In genomic region chr11:67282876-67283371, GRCh38 we compare ENCODE assay signal across 14 cellular contexts. TPM values are rescaled to one million over a fixed set of nuclear protein-coding genes. Genes with fewer than 3 reads are reported as not detected.
A peak's percentile ranks its signal among the peaks of the same experiment; 100 is the strongest.
DNase-seq lines count a peak whose midpoint lies in the region; ATAC-seq and TF ChIP-seq lines count a peak whose summit lies in the region.
"Had no signal": no experiment of that assay in that cellular context is flagged by ENCODE, and none has a peak within 500 bp of the region (broad histone marks: within the 10 kb centered on the region; RNA-seq: fewer than 3 reads in every experiment).

No MANE protein-coding gene starts in this region.

- TF ChIP-seq CTCF in activated B cell treated with CpG ODN at 0.5 μM for 24 hours (IDR thresholded peaks at IDR 0.05), result no peak
- TF ChIP-seq CTCF in left ventricle myocardium inferior (IDR thresholded peaks at IDR 0.05; ENCODE audit: borderline replicate concordance), result no peak

- H3K9me3 Mint-ChIP-seq in activated CD4-positive, alpha-beta T cell treated with anti-CD3 and anti-CD28 coated beads for 36 hours (ENCODE audit: low read depth), result no peaks in the 10 kb centered on the region
- no peaks in the 10 kb centered on the region for H3K9me3 Mint-ChIP-seq in activated B cell treated with CpG ODN at 0.5 μM for 24 hours
- no peaks in the 10 kb centered on the region for H3K9me3 Mint-ChIP-seq in stimulated activated naive CD8-positive, alpha-beta T cell treated with anti-CD3 and anti-CD28 coated beads, Interleukin-15, amount 100 ng/mL, for 72 hours
- H3K9me3 Mint-ChIP-seq: GM23338, naive B cell had no signal

- no peak overlapping the region for H3K4me3 Mint-ChIP-seq in activated CD4-positive, alpha-beta T cell treated with anti-CD3 and anti-CD28 coated beads for 36 hours
- no peak overlapping the region for H3K4me3 Mint-ChIP-seq in activated B cell treated with CpG ODN at 0.5 μM for 24 hours
- no peak overlapping the region for H3K4me3 Mint-ChIP-seq in stimulated activated naive CD8-positive, alpha-beta T cell treated with anti-CD3 and anti-CD28 coated beads, Interleukin-15, amount 100 ng/mL, for 72 hours
- H3K4me3 Mint-ChIP-seq: GM23338 had no signal

- H3K36me3 ChIP-seq in left ventricle myocardium inferior, result peaks cover 87% of the 10 kb centered on the region

- H3K9me3 ChIP-seq in left ventricle myocardium inferior (replicated peaks), result no peaks in the 10 kb centered on the region

- no peak overlapping the region for H3K27ac Mint-ChIP-seq in activated CD4-positive, alpha-beta T cell treated with anti-CD3 and anti-CD28 coated beads for 36 hours
- H3K27ac Mint-ChIP-seq in activated B cell treated with CpG ODN at 0.5 μM for 24 hours, result peak overlapping the region; percentile 60
- H3K27ac Mint-ChIP-seq in stimulated activated naive CD8-positive, alpha-beta T cell treated with anti-CD3 and anti-CD28 coated beads, Interleukin-15, amount 100 ng/mL, for 72 hours, result no peak overlapping the region
- H3K27ac Mint-ChIP-seq: GM23338 had no signal

- CTCF ChIA-PET in activated CD4-positive, alpha-beta T cell treated with anti-CD3 and anti-CD28 coated beads for 36 hours (lab: Charles Lee), result interaction anchor here (0.6 to 1.5 kb wide), 4 partner anchors 11 to 202 kb away, joined by 3 to 4 read pairs (median 4); no protein-coding TSS in a partner anchor
- CTCF ChIA-PET in activated B cell treated with CpG ODN at 0.5 μM for 24 hours (lab: Charles Lee), result interaction anchor here (0.8 to 1.2 kb wide), 2 partner anchors 13 to 21 kb away, joined by 3 read pairs; no protein-coding TSS in a partner anchor

- intact Hi-C loops in activated CD4-positive, alpha-beta T cell treated with anti-CD3 and anti-CD28 coated beads for 36 hours (cut with DNase I, micrococcal nuclease), result no loop called here
- intact Hi-C loops in activated B cell treated with CpG ODN at 0.5 μM for 24 hours (cut with micrococcal nuclease) (no loop called here), left ventricle myocardium inferior (cut with micrococcal nuclease) (no loop called here)

- DNase-seq in activated CD4-positive, alpha-beta T cell treated with anti-CD3 and anti-CD28 coated beads for 36 hours, result peak; percentile 3
- DNase-seq in activated CD4-positive, alpha-beta T cell treated with anti-CD3 and anti-CD28 coated beads for 4 hours, result no peak
- DNase-seq in activated B cell treated with CpG ODN at 0.5 μM for 24 hours (no peak), left ventricle myocardium inferior (peak; percentile 12), hepatic stellate cell (ENCODE audit: low spot score) (no peak), NCI-H524 (lab: John Stamatoyannopoulos, UW) (no peak)
- no peak for DNase-seq in stimulated activated naive CD8-positive, alpha-beta T cell treated with anti-CD3 and anti-CD28 coated beads, Interleukin-15, amount 100 ng/mL, for 72 hours
- DNase-seq: activated CD4-positive, CD25-positive, alpha-beta regulatory T cell treated with anti-CD3 and anti-CD28 coated beads, Interleukin-2, amount 50 U/mL, for 72 hours; naive B cell; NCI-H1436 treated with DMSO at 0.1 percent for 48 hours; NCI-H510A treated with DMSO at 0.1 percent for 48 hours had no signal

- ATAC-seq in activated CD4-positive, alpha-beta T cell treated with anti-CD3 and anti-CD28 coated beads for 36 hours, result no peak
- ATAC-seq in activated B cell treated with CpG ODN at 0.5 μM for 24 hours (ENCODE audit: low read depth), result no peak
- ATAC-seq in stimulated activated naive CD8-positive, alpha-beta T cell treated with anti-CD3 and anti-CD28 coated beads, Interleukin-15, amount 100 ng/mL, for 72 hours, result no peak
- ATAC-seq: GM23338 had no signal

- no peaks in the 10 kb centered on the region for H3K27me3 Mint-ChIP-seq in activated CD4-positive, alpha-beta T cell treated with anti-CD3 and anti-CD28 coated beads for 36 hours
- no peaks in the 10 kb centered on the region for H3K27me3 Mint-ChIP-seq in activated B cell treated with CpG ODN at 0.5 μM for 24 hours
- no peaks in the 10 kb centered on the region for H3K27me3 Mint-ChIP-seq in stimulated activated naive CD8-positive, alpha-beta T cell treated with anti-CD3 and anti-CD28 coated beads, Interleukin-15, amount 100 ng/mL, for 72 hours
- H3K27me3 Mint-ChIP-seq: naive B cell had no signal

- no peak overlapping the region for H3K4me3 ChIP-seq in left ventricle myocardium inferior
- H3K4me3 ChIP-seq in skin epidermis, result no peak overlapping the region
- H3K4me3 ChIP-seq: GM23338 had no signal

- POLR2A ChIA-PET in activated CD4-positive, alpha-beta T cell treated with anti-CD3 and anti-CD28 coated beads for 36 hours (lab: Charles Lee), result interaction anchor here (0.8 kb wide), 1 partner anchor 12 kb away, joined by 7 read pairs; no protein-coding TSS in a partner anchor
- POLR2A ChIA-PET in activated B cell treated with CpG ODN at 0.5 μM for 24 hours (lab: Charles Lee), result interaction anchor here (1.2 to 8.7 kb wide), 2 partner anchors 12 to 35 kb away, joined by 4 to 280 read pairs; partner anchors contain the start of gene GRK2

- H3K4me1 Mint-ChIP-seq in activated CD4-positive, alpha-beta T cell treated with anti-CD3 and anti-CD28 coated beads for 36 hours, result peaks cover 46% of the 10 kb centered on the region
- H3K4me1 Mint-ChIP-seq in activated B cell treated with CpG ODN at 0.5 μM for 24 hours, result peaks cover 53% of the 10 kb centered on the region
- H3K4me1 Mint-ChIP-seq in stimulated activated naive CD8-positive, alpha-beta T cell treated with anti-CD3 and anti-CD28 coated beads, Interleukin-15, amount 100 ng/mL, for 72 hours, result peaks cover 94% of the 10 kb centered on the region

- H3K36me3 Mint-ChIP-seq in activated CD4-positive, alpha-beta T cell treated with anti-CD3 and anti-CD28 coated beads for 36 hours (ENCODE audit: low read depth), result peaks cover 57% of the 10 kb centered on the region
- H3K36me3 Mint-ChIP-seq in activated B cell treated with CpG ODN at 0.5 μM for 24 hours (ENCODE audit: low read depth), result peaks cover 72% of the 10 kb centered on the region

- H3K4me1 ChIP-seq in left ventricle myocardium inferior, result peaks cover 64% of the 10 kb centered on the region

- H3K27me3 ChIP-seq in left ventricle myocardium inferior (ENCODE audit: low read depth), result no peaks in the 10 kb centered on the region

- H3K27ac ChIP-seq in left ventricle myocardium inferior (replicated peaks), result peak overlapping the region; percentile 67
- H3K27ac ChIP-seq in skin epidermis, result peak overlapping the region in 15 of 21 experiments; percentile 0 to 100 (median 38)
- H3K27ac ChIP-seq: 22Rv1 had no signal

RNA-seq across cellular contexts. Expression of gene ANKRD13D, which starts 6.2 kb away (rescaled TPM):
- 10 to 100 TPM; 44.9 to 69.5 TPM for total RNA-seq in activated CD4-positive, alpha-beta T cell treated with anti-CD3 and anti-CD28 coated beads for 36 hours
- 97.2 and 116 TPM in 2 replicates for total RNA-seq in activated B cell treated with CpG ODN at 0.5 μM for 24 hours
- total RNA-seq in left ventricle myocardium inferior, result 11.8 TPM

RNA-seq across cellular contexts. Expression of gene GRK2, which starts 16.7 kb away (rescaled TPM):
- total RNA-seq in activated CD4-positive, alpha-beta T cell treated with anti-CD3 and anti-CD28 coated beads for 36 hours, result 100 to 1,000 TPM; 202 to 241 TPM
- total RNA-seq in activated B cell treated with CpG ODN at 0.5 μM for 24 hours (159 and 175 TPM in 2 replicates), left ventricle myocardium inferior (53.8 TPM)

RNA-seq across cellular contexts. Expression of gene SSH3, which starts 20.4 kb away (rescaled TPM):
- total RNA-seq in activated CD4-positive, alpha-beta T cell treated with anti-CD3 and anti-CD28 coated beads for 36 hours, result 10 to 100 TPM in 1 of 2 experiments, 1 to 10 TPM in 1; 6.0 to 11.1 TPM
- 5.1 and 7.7 TPM in 2 replicates for total RNA-seq in activated B cell treated with CpG ODN at 0.5 μM for 24 hours
- 14.9 TPM for total RNA-seq in left ventricle myocardium inferior

Comparison
In these comparisons a context has a peak if more than half of its experiments do, and no peak if none do; other contexts are left out.
1. DNase-seq: peak in activated CD4-positive, alpha-beta T cell treated with anti-CD3 and anti-CD28 coated beads for 36 hours (single experiment) and left ventricle myocardium inferior (single experiment); none in activated CD4-positive, alpha-beta T cell treated with anti-CD3 and anti-CD28 coated beads for 4 hours (0 of 2), activated B cell treated with CpG ODN at 0.5 μM for 24 hours (single experiment), stimulated activated naive CD8-positive, alpha-beta T cell treated with anti-CD3 and anti-CD28 coated beads, Interleukin-15, amount 100 ng/mL, for 72 hours (0 of 2), hepatic stellate cell (single experiment) and NCI-H524 (0 of 2).